Comparison of ENCODE assay signal across 1 cellular context in genomic region chr7:140045697-140046096, GRCh38.
TF ChIP-seq lines count a peak whose summit lies in the region.

No MANE protein-coding gene starts in this region.

TF ChIP-seq in HepG2, 621 proteins besides CTCF, POLR2A, EP300 and RAD21 (continued from another document):
- TF ChIP-seq ONECUT2 (CRISPR knock-in tag; IDR thresholded peaks at IDR 0.05) (no peak), MEF2D (CRISPR knock-in tag; IDR thresholded peaks at IDR 0.05) (0 out of 2 replicates have a peak, but pooled peaks have one; percentile 21), NFYB (CRISPR knock-in tag; IDR thresholded peaks at IDR 0.05) (no peak), ARID5B (CRISPR knock-in tag; IDR thresholded peaks at IDR 0.05) (peak; percentile 40), ATRX (CRISPR knock-in tag; IDR thresholded peaks at IDR 0.05; ENCODE audit: borderline replicate concordance) (no peak), KDM5A (IDR thresholded peaks at IDR 0.05; ENCODE audit: borderline replicate concordance, low read length) (no peak), SRY (CRISPR knock-in tag; IDR thresholded peaks at IDR 0.05) (no peak), BHLHE40 (IDR thresholded peaks at IDR 0.05; ENCODE audit: low read length) (no peak), JUND (CRISPR knock-in tag; IDR thresholded peaks at IDR 0.05) (no peak), BCL6 (CRISPR knock-in tag; IDR thresholded peaks at IDR 0.05) (0 out of 2 replicates have a peak, but pooled peaks have one; percentile 53), FOXK1 (CRISPR knock-in tag; IDR thresholded peaks at IDR 0.05; ENCODE audit: borderline replicate concordance, low read depth) (peak; percentile 29; the same call in 1 of the 2 replicates), EED (CRISPR knock-in tag; IDR thresholded peaks at IDR 0.05) (no peak), RXRB (CRISPR knock-in tag; IDR thresholded peaks at IDR 0.05; ENCODE audit: borderline replicate concordance) (peak; percentile 32; the same call in 1 of the 2 replicates)
